In the genomic region with DNA sequence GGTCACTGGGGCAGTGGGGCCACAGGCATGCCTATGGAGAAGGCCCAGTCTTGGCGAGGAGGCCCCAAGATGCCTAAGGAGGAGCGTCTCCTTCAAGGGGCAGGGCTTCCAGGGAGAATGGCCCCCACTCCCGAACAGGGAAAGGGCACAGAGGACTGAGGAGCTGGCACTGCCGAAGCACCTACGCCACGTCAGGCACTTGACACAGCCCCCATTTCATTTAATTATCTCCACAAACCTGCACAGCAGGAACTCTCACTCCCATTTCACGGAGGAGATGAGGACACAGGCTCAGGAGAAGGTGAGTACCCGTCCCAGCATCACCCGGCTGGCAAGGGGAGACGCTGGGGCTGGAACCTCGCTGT, we compare ENCODE assay signal across 1 cellular context.
TF ChIP-seq lines count a peak whose summit lies in the region.

No MANE protein-coding gene starts in this region.

TF ChIP-seq in IMR-90, 13 proteins besides CTCF, POLR2A, EP300 and RAD21:
- TF ChIP-seq MAFK (IDR thresholded peaks at IDR 0.05; ENCODE audit: low read depth, low read length) (no peak), SMC3 (IDR thresholded peaks at IDR 0.05; ENCODE audit: low read depth, low read length) (no peak), FOS (IDR thresholded peaks at IDR 0.05; ENCODE audit: low read depth, low read length) (no peak), BHLHE40 (IDR thresholded peaks at IDR 0.05; ENCODE audit: low read depth, low read length) (no peak), MXI1 (IDR thresholded peaks at IDR 0.05; ENCODE audit: borderline replicate concordance, low read depth, low read length) (no peak), MAZ (IDR thresholded peaks at IDR 0.05; ENCODE audit: borderline replicate concordance, low read depth, low read length) (no peak), NFE2L2 (IDR thresholded peaks at IDR 0.05; ENCODE audit: low read depth, low read length) (no peak), CHD1 (IDR thresholded peaks at IDR 0.05; ENCODE audit: low read depth, low read length) (no peak), RCOR1 (IDR thresholded peaks at IDR 0.05; ENCODE audit: insufficient replicate concordance, low read length) (no peak), CEBPB (IDR thresholded peaks at IDR 0.05; ENCODE audit: low read depth, low read length) (no peak), RFX5 (IDR thresholded peaks at IDR 0.05; ENCODE audit: low read depth, low read length) (no peak)
- TF ChIP-seq, protein P1, sequence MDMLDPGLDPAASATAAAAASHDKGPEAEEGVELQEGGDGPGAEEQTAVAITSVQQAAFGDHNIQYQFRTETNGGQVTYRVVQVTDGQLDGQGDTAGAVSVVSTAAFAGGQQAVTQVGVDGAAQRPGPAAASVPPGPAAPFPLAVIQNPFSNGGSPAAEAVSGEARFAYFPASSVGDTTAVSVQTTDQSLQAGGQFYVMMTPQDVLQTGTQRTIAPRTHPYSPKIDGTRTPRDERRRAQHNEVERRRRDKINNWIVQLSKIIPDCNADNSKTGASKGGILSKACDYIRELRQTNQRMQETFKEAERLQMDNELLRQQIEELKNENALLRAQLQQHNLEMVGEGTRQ (IDR thresholded peaks at IDR 0.05; ENCODE audit: low read depth, low read length) = no peak
- TF ChIP-seq, protein P2, sequence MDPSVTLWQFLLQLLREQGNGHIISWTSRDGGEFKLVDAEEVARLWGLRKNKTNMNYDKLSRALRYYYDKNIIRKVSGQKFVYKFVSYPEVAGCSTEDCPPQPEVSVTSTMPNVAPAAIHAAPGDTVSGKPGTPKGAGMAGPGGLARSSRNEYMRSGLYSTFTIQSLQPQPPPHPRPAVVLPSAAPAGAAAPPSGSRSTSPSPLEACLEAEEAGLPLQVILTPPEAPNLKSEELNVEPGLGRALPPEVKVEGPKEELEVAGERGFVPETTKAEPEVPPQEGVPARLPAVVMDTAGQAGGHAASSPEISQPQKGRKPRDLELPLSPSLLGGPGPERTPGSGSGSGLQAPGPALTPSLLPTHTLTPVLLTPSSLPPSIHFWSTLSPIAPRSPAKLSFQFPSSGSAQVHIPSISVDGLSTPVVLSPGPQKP (IDR thresholded peaks at IDR 0.05; ENCODE audit: borderline replicate concordance, low read depth, low read length) = no peak
